8 cellular contexts compared by ENCODE assay signal in the genomic region with DNA sequence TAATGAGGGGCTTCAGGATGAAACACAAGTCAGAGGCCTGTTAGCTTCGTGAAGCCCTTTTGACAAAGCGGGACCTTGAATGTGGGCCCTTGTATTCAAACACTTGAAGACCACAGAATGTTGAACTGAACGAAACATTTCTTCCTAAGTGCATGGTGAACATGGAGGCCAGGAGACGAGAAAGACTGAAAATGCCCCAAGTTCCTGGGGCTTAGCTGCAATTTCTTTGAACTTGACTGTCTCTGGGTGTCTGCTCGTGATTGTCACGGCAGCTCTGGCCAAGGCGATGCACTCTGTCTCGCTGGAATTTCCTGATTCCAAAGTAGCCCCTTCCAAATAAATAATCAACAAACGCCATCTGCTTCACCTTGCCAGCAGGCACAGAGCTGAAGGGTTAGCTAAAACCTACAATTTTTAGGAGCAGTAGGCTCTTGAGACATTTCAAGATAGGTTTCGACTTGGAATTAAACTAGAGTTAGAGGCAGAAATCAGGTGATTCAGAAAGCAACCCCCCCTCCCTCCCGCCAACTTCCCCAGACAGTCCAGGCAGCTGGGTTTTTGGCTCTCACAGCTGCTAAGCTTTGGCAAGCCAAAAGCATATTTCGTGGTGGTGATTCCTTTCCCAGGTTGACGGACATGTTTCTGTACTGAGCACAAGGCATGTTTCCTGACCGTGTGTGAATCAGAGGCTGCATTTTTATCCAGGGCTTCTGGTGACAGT. TPM values are rescaled to one million over a fixed set of nuclear protein-coding genes. Genes with fewer than 3 reads are reported as not detected.
A peak's percentile ranks its signal among the peaks of the same experiment; 100 is the strongest.
DNase-seq lines count a peak whose midpoint lies in the region; ATAC-seq and TF ChIP-seq lines count a peak whose summit lies in the region.

No MANE protein-coding gene starts in this region.

- 20 to 23% methylated on average over 14 of the region's 14 CpGs for whole genome bisulfite sequencing in aorta, 2 donors

- H3K9ac ChIP-seq in muscle layer of colon (ENCODE audit: low read length) = peak overlapping the region; percentile 37

- intact Hi-C loops in dorsolateral prefrontal cortex (cut with DNase I) (loop anchor here (2.0 to 5.0 kb wide), 2 partner anchors 27 to 85 kb away; no protein-coding TSS in a partner anchor), aorta (cut with DNase I) (loop anchor here in 1 of 2 donors (5.0 kb wide), 1 partner anchor 35 kb away; no protein-coding TSS in a partner anchor)

- H3K36me3 ChIP-seq in muscle layer of colon (ENCODE audit: insufficient read depth, low read length) = no peaks in the 10 kb centered on the region
- H3K36me3 ChIP-seq in aorta (ENCODE audit: control insufficient read depth in 1 of 2, insufficient read depth in 2 of 2, low read length in 1 of 2) = no peaks in the 10 kb centered on the region

- DNase-seq in NCI-H345 (lab: John Stamatoyannopoulos, UW) (peak; percentile 41), NCI-H345 treated with DMSO at 0.1 percent for 48 hours (lab: John Stamatoyannopoulos, UW; ENCODE audit: unreplicated experiment) (no peak), OCI-M1 (lab: John Stamatoyannopoulos, UW) (peak; percentile 36), dorsolateral prefrontal cortex (no peak), aorta (peak; percentile 77 to 81), T-helper 9 cell (no peak)

- H3K4me3 ChIP-seq in dorsolateral prefrontal cortex = peak overlapping the region in 5 of 59 donors; percentile 14 to 55 (median 22)
- H3K4me3 ChIP-seq in muscle layer of colon (ENCODE audit: low read depth in 1 of 2, low read length in 2 of 2) = peak overlapping the region in 1 of 2 donors; percentile 12
- no peak overlapping the region for H3K4me3 ChIP-seq in aorta (ENCODE audit: low read length in 2 of 2)

- H3K27ac ChIP-seq in dorsolateral prefrontal cortex (peak overlapping the region; percentile 82 to 100 (median 98)), muscle layer of colon (ENCODE audit: low read depth, low read length) (peak overlapping the region; percentile 99), aorta (ENCODE audit: low read depth in 1 of 2, low read length in 2 of 2) (peak overlapping the region; percentile 48 to 97)

- TF ChIP-seq CTCF in dorsolateral prefrontal cortex (IDR thresholded peaks at IDR 0.05 in 54 of 56, conservative IDR thresholded peaks at IDR 0.05 in 2 of 56; ENCODE audit: low read depth in 1 of 56, partially characterized antibody in 56 of 56) = no peak

- peaks cover 92% of the 10 kb centered on the region for H3K4me1 ChIP-seq in muscle layer of colon (ENCODE audit: insufficient read depth, low read length)
- H3K4me1 ChIP-seq in aorta (ENCODE audit: control insufficient read depth in 1 of 2, insufficient read depth in 2 of 2, low read length in 2 of 2) = peaks cover 10 to 11% of the 10 kb centered on the region in 2 donors

- ATAC-seq in aorta (ENCODE audit: low FRiP score) = peak; percentile 36
- ATAC-seq in GM19328 (IDR thresholded peaks at IDR 0.05; ENCODE audit: unreplicated experiment) = no peak

- no peaks in the 10 kb centered on the region for H3K9me3 ChIP-seq in muscle layer of colon (ENCODE audit: low read length)
- H3K9me3 ChIP-seq in aorta (ENCODE audit: control insufficient read depth, low read length) = no peaks in the 10 kb centered on the region

- no peaks in the 10 kb centered on the region for H3K27me3 ChIP-seq in dorsolateral prefrontal cortex
- no peaks in the 10 kb centered on the region for H3K27me3 ChIP-seq in muscle layer of colon (ENCODE audit: control insufficient read depth in 1 of 2, insufficient read depth in 2 of 2, low read length in 2 of 2)
- no peaks in the 10 kb centered on the region for H3K27me3 ChIP-seq in aorta (ENCODE audit: control insufficient read depth in 1 of 2, insufficient read depth in 2 of 2, low read length in 1 of 2)

RNA-seq across cellular contexts. Expression of a gene that starts 13.5 kb away (rescaled TPM):
- total RNA-seq in dorsolateral prefrontal cortex = 10 to 100 TPM; 30.1 to 62.8 (median 41.3) TPM
- total RNA-seq in aorta = 10 to 100 TPM; 34.7 to 59.6 TPM
- polyA plus RNA-seq in aorta = 10 to 100 TPM in 1 of 2 donors, 1 to 10 TPM in 1; 3.4 to 13.0 TPM

RNA-seq across cellular contexts. Expression of a gene that starts 56.1 kb away (rescaled TPM):
- total RNA-seq in dorsolateral prefrontal cortex (100 to 1,000 TPM in 30 of 120 experiments, 10 to 100 TPM in 90; 63.6 to 149 (median 93.0) TPM), aorta (10 to 100 TPM; 23.1 to 24.4 TPM)
- polyA plus RNA-seq in aorta = 10 to 100 TPM in 1 of 2 donors, 1 to 10 TPM in 1; 8.1 to 11.0 TPM

Comparison
In these comparisons a context has a peak if more than half of its experiments do, and no peak if none do; other contexts are left out.
1. DNase-seq: peak in NCI-H345 (single experiment), OCI-M1 (single experiment) and aorta (2 of 2); none in NCI-H345 treated with DMSO at 0.1 percent for 48 hours (single experiment), dorsolateral prefrontal cortex (0 of 10) and T-helper 9 cell (single experiment).
2. Peak in every context shown above with its lines, with median percentiles within 50 percentile points of each other: H3K27ac ChIP-seq.